Comparison of ENCODE assay signal across 14 cellular contexts in genomic region chr1:227869851-227870305, GRCh38. TPM values are rescaled to one million over a fixed set of nuclear protein-coding genes. Genes with fewer than 3 reads are reported as not detected.
DNase-seq lines count a peak whose midpoint lies in the region; ATAC-seq and TF ChIP-seq lines count a peak whose summit lies in the region.
"Had no signal": no experiment of that assay in that cellular context is flagged by ENCODE, and none has a peak within 500 bp of the region (broad histone marks: within the 10 kb centered on the region; RNA-seq: fewer than 3 reads in every experiment).

No MANE protein-coding gene starts in this region.

- no peak overlapping the region for H3K4me2 ChIP-seq in neural progenitor cell

- H3K27ac ChIP-seq in neural progenitor cell = no peak overlapping the region
- H3K27ac ChIP-seq: 22Rv1 had no signal

- DNase-seq in DMS 273 (lab: John Stamatoyannopoulos, UW; ENCODE audit: unreplicated experiment) (peak; percentile 74), DMS 273 treated with DMSO at 0.1 percent for 48 hours (lab: John Stamatoyannopoulos, UW) (no peak), neural progenitor cell (ENCODE audit: low spot score) (no peak), mucosa of descending colon (no peak), islet precursor cell (no peak), germinal center (ENCODE audit: low spot score) (no peak)
- DNase-seq in Jurkat, Clone E6-1 (ENCODE audit: low read depth, low spot score) = peak; percentile 86
- peak; percentile 57 for DNase-seq in activated CD8-positive, alpha-beta memory T cell treated with anti-CD3 and anti-CD28 coated beads, Interleukin-2, amount 10 ng/mL, durations not matched to agents 7 days and 5 days
- DNase-seq: anterior cingulate cortex; stimulated activated CD4-positive, alpha-beta T cell treated with anti-CD3 and anti-CD28 coated beads, Interleukin-4, amount 100 ng/mL, for 4 hours had no signal

- H3K4me3 Mint-ChIP-seq in activated CD8-positive, alpha-beta memory T cell treated with anti-CD3 and anti-CD28 coated beads, Interleukin-2, amount 10 ng/mL, durations not matched to agents 7 days and 5 days = no peak overlapping the region
- peak overlapping the region; percentile 30 for H3K4me3 Mint-ChIP-seq in neural progenitor cell
- H3K4me3 Mint-ChIP-seq: mesothelial cell of epicardium had no signal

- peaks cover 23% of the 10 kb centered on the region for H3K4me1 Mint-ChIP-seq in activated CD8-positive, alpha-beta memory T cell treated with anti-CD3 and anti-CD28 coated beads, Interleukin-2, amount 10 ng/mL, durations not matched to agents 7 days and 5 days
- peaks cover 4% of the 10 kb centered on the region for H3K4me1 Mint-ChIP-seq in neural progenitor cell
- H3K4me1 Mint-ChIP-seq: mesothelial cell of epicardium had no signal

- intact Hi-C loops in mucosa of descending colon (cut with DNase I, micrococcal nuclease) = no loop called here

- CTCF ChIA-PET in activated CD8-positive, alpha-beta memory T cell treated with anti-CD3 and anti-CD28 coated beads, Interleukin-2, amount 10 ng/mL, durations not matched to agents 7 days and 5 days (lab: Charles Lee) = interaction anchor here (0.6 to 1.7 kb wide), 2 partner anchors 107 to 1131 kb away, joined by 3 to 7 read pairs; partner anchors contain the start of gene ITPKB

- H2AFZ ChIP-seq in neural progenitor cell (replicated peaks) = no peak overlapping the region

- no peaks in the 10 kb centered on the region for H3K27me3 ChIP-seq in neural progenitor cell

- H3K27me3 Mint-ChIP-seq in activated CD8-positive, alpha-beta memory T cell treated with anti-CD3 and anti-CD28 coated beads, Interleukin-2, amount 10 ng/mL, durations not matched to agents 7 days and 5 days = peaks cover 20% of the 10 kb centered on the region
- H3K27me3 Mint-ChIP-seq in neural progenitor cell (ENCODE audit: insufficient read depth, low read depth) = peaks cover 8% of the 10 kb centered on the region

- H3K79me2 ChIP-seq in neural progenitor cell (ENCODE audit: low read depth) = no peaks in the 10 kb centered on the region

- peaks cover 4% of the 10 kb centered on the region for H3K36me3 Mint-ChIP-seq in activated CD8-positive, alpha-beta memory T cell treated with anti-CD3 and anti-CD28 coated beads, Interleukin-2, amount 10 ng/mL, durations not matched to agents 7 days and 5 days
- no peaks in the 10 kb centered on the region for H3K36me3 Mint-ChIP-seq in neural progenitor cell
- H3K36me3 Mint-ChIP-seq: mesothelial cell of epicardium had no signal

- peak overlapping the region; percentile 20; the same call in 1 of the 2 replicates for H3K4me3 ChIP-seq in Jurkat, Clone E6-1 (ENCODE audit: low read length)
- H3K4me3 ChIP-seq in neural progenitor cell (no peak overlapping the region), mucosa of descending colon (no peak overlapping the region)

- H3K27ac Mint-ChIP-seq in activated CD8-positive, alpha-beta memory T cell treated with anti-CD3 and anti-CD28 coated beads, Interleukin-2, amount 10 ng/mL, durations not matched to agents 7 days and 5 days = peak overlapping the region; percentile 48
- H3K27ac Mint-ChIP-seq in neural progenitor cell = no peak overlapping the region
- H3K27ac Mint-ChIP-seq: mesothelial cell of epicardium had no signal

- H3K9me3 ChIP-seq in neural progenitor cell (ENCODE audit: low read depth) (peaks cover 2% of the 10 kb centered on the region), mucosa of descending colon (peaks cover 2% of the 10 kb centered on the region)

- H3F3A ChIP-seq in neural progenitor cell (ENCODE audit: low read depth) = no peaks in the 10 kb centered on the region

- H3K4me1 ChIP-seq in neural progenitor cell (no peaks in the 10 kb centered on the region), mucosa of descending colon (ENCODE audit: low read depth) (no peaks in the 10 kb centered on the region)

- no peaks in the 10 kb centered on the region for H4K20me1 ChIP-seq in neural progenitor cell (ENCODE audit: low read depth)

- peaks cover 6% of the 10 kb centered on the region for H3K9me3 Mint-ChIP-seq in activated CD8-positive, alpha-beta memory T cell treated with anti-CD3 and anti-CD28 coated beads, Interleukin-2, amount 10 ng/mL, durations not matched to agents 7 days and 5 days (ENCODE audit: low read depth)
- peaks cover 19% of the 10 kb centered on the region for H3K9me3 Mint-ChIP-seq in neural progenitor cell

- ATAC-seq in activated CD8-positive, alpha-beta memory T cell treated with anti-CD3 and anti-CD28 coated beads, Interleukin-2, amount 10 ng/mL, durations not matched to agents 7 days and 5 days = peak; percentile 45
- no peak for ATAC-seq in mucosa of descending colon
- ATAC-seq: SK-N-SH treated with all-trans-retinoic acid at 6 μM for 48 hours had no signal

- TF ChIP-seq CTCF in neural progenitor cell (IDR thresholded peaks at IDR 0.05) (no peak), mucosa of descending colon (IDR thresholded peaks at IDR 0.05) (no peak)

- H3K36me3 ChIP-seq in neural progenitor cell (no peaks in the 10 kb centered on the region), mucosa of descending colon (ENCODE audit: low read depth) (no peaks in the 10 kb centered on the region)

- no peak overlapping the region for H3K9ac ChIP-seq in neural progenitor cell

RNA-seq across cellular contexts. Expression of gene PRSS38, which starts 54.4 kb away (rescaled TPM):
- not detected for polyA plus RNA-seq in Jurkat, Clone E6-1 (2012; ENCODE audit: insufficient read depth, insufficient read length)
- not detected for total RNA-seq in activated CD8-positive, alpha-beta memory T cell treated with anti-CD3 and anti-CD28 coated beads, Interleukin-2, amount 10 ng/mL, durations not matched to agents 7 days and 5 days
- total RNA-seq in neural progenitor cell (ENCODE audit: low replicate concordance) (not detected in 2 replicates), mucosa of descending colon (not detected)
- total RNA-seq: mesothelial cell of epicardium, subcutaneous adipose tissue had no signal

Comparison
In these comparisons a context has a peak if more than half of its experiments do, and no peak if none do; other contexts are left out.
1. DNase-seq: peak in DMS 273 (single experiment), Jurkat, Clone E6-1 (single experiment) and activated CD8-positive, alpha-beta memory T cell treated with anti-CD3 and anti-CD28 coated beads, Interleukin-2, amount 10 ng/mL, durations not matched to agents 7 days and 5 days (single experiment); none in DMS 273 treated with DMSO at 0.1 percent for 48 hours (single experiment), neural progenitor cell (single experiment), mucosa of descending colon (0 of 3), islet precursor cell (single experiment) and germinal center (single experiment).